1 cellular context compared by ENCODE assay signal in the genomic region with DNA sequence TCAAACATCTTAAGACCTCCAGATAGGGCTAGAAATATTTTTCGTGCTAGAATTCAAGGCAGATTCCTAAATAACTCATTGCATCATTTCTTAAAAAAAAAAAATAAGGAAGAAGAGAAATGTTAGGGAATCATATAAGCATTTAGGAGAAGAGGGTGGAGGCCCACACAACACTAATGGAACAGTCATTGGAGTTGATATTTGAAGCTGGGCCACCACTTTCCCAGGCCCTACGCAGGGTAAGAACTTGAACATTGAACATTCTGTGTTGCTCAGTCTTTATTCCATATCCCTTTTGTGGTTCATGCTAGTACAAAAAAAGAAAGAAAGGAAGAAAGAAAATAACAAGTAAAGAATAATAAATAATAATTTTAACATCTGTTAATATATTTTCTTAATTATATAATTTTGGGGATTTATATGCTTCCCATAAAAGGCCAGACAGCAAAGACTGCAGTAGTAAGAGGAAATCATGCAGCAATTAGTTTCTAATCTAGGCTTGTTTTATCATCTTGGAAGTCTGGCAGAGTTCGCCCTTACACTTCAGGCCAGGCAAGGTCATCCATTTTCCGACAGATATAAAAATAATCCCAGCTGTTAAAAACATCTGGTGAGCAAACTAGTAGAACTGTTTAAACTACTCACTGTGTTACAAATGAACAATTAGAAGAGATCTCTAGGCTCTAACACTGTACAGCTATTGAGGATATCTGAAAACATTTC.
TF ChIP-seq lines count a peak whose summit lies in the region.

No MANE protein-coding gene starts in this region.

TF ChIP-seq in liver, 16 proteins besides CTCF, POLR2A, EP300 and RAD21:
- TF ChIP-seq ZBTB33 (IDR thresholded peaks at IDR 0.05) (no peak), RXRA (IDR thresholded peaks at IDR 0.05) (peak in 1 of 2 donors; percentile 11), NR2F2 (IDR thresholded peaks at IDR 0.05) (peak; percentile 91)
